In genomic region chr12:113923251-113923650, GRCh38 we compare ENCODE assay signal across 10 cellular contexts.
"Had no signal": no experiment of that assay in that cellular context is flagged by ENCODE, and none has a peak within 500 bp of the region (broad histone marks: within the 10 kb centered on the region; RNA-seq: fewer than 3 reads in every experiment).

No MANE protein-coding gene starts in this region.

- H3K27ac ChIP-seq: KMS-11 had no signal

- H3K4me2 ChIP-seq: GM23338, KMS-11 had no signal

- H3K4me1 ChIP-seq: HAP-1 had no signal

- DNase-seq: H7, HFFc6, IMR-90, Karpas-422, KBM-7 had no signal

- H3K4me3 ChIP-seq: GM23338, HAP-1 had no signal

- H2AFZ ChIP-seq: GM23338 had no signal

- H3K9ac ChIP-seq: KMS-11 had no signal

- FAIRE-seq: HTR-8/SVneo had no signal

- ATAC-seq: GM23338, HCT116 had no signal

- H3K9me3 ChIP-seq: HAP-1 had no signal
